ENCODE assay signal across 1 cellular context in genomic region chr22:37432708-37433054, GRCh38.
TF ChIP-seq lines count a peak whose summit lies in the region.

No MANE protein-coding gene starts in this region.

TF ChIP-seq in IMR-90, 13 proteins besides CTCF, POLR2A, EP300 and RAD21:
- TF ChIP-seq USF2 (IDR thresholded peaks at IDR 0.05; ENCODE audit: low read depth, low read length): 0 out of 2 replicates have a peak, but pooled peaks have one; percentile 64
- no peak for TF ChIP-seq MAFK (IDR thresholded peaks at IDR 0.05; ENCODE audit: low read depth, low read length)
- TF ChIP-seq RCOR1 (IDR thresholded peaks at IDR 0.05; ENCODE audit: insufficient replicate concordance, low read length): no peak
- no peak for TF ChIP-seq CEBPB (IDR thresholded peaks at IDR 0.05; ENCODE audit: low read depth, low read length)
- no peak for TF ChIP-seq NFE2L2 (IDR thresholded peaks at IDR 0.05; ENCODE audit: low read depth, low read length)
- TF ChIP-seq SMC3 (IDR thresholded peaks at IDR 0.05; ENCODE audit: low read depth, low read length): no peak
- no peak for TF ChIP-seq RFX5 (IDR thresholded peaks at IDR 0.05; ENCODE audit: low read depth, low read length)
